14 cellular contexts compared by ENCODE assay signal in the genomic region with DNA sequence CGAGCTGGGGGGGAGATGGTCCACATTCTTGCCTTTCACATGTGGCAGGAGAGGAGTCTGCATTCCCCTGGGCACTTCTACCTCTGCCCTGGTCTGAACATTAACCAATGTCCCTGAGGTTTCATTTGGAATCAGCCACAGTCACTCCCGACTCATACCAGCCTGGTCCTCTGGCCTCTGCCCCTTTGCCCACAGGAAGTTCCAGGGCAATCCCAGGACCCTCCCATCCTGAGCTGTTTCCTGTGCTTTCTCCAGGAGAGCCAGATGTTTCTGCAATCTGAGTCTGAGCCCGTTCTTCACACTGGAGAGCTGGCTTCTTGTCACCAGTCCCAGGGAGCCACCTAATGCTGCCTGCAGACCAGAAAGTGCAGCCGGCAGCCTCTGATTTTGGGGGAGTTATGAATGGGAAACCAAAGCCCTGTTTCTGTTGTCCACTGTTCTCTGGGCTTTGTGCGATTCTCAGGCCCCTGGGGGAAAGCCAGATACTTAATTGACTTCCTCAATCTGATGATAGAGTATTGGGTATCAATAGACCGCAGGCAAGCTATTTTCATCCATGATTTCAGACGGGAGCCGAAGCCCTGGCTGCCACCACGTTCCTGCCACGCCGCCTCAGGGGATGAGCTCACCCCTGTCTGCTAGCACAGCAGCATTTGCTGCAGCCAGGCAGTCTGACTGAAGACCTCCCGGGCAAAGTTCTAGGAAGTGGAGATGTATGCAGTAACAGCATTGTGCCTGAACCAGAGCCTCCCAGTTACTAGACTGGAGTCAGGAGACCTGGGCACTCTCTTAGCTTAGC.
DNase-seq lines count a peak whose midpoint lies in the region; ATAC-seq and TF ChIP-seq lines count a peak whose summit lies in the region.
"Had no signal": no experiment of that assay in that cellular context is flagged by ENCODE, and none has a peak within 500 bp of the region (broad histone marks: within the 10 kb centered on the region; RNA-seq: fewer than 3 reads in every experiment).

No MANE protein-coding gene starts in this region.

- H3K4me1 Mint-ChIP-seq in T-helper 17 cell, result peaks cover 14% of the 10 kb centered on the region

- H3K4me3 ChIP-seq in fibroblast of pulmonary artery (replicated peaks; ENCODE audit: low read depth, low read length), result no peak overlapping the region
- H3K4me3 ChIP-seq: SJCRH30, tibial nerve had no signal

- DNase-seq in left cardiac atrium (peak; percentile 45), Right ventricle myocardium inferior (ENCODE audit: missing footprints) (no peak), SKM-1 (lab: John Stamatoyannopoulos, UW; ENCODE audit: unreplicated experiment) (peak; percentile 14), fibroblast of pulmonary artery (ENCODE audit: low read depth) (peak; percentile 78), NCI-H2081 treated with DMSO at 0.1 percent for 48 hours (lab: John Stamatoyannopoulos, UW) (no peak), T-helper 17 cell (no peak)
- no peak for DNase-seq in activated CD4-positive, alpha-beta T cell treated with anti-CD3 and anti-CD28 coated beads for 48 hours
- DNase-seq: activated naive CD4-positive, alpha-beta T cell treated with anti-CD3 and anti-CD28 coated beads, Interleukin-2, amount 10 ng/mL, durations not matched to agents 7 days and 5 days; NCI-H1694; NCI-H69; SJCRH30; WERI-Rb-1 had no signal

- H3K4me3 Mint-ChIP-seq in T-helper 17 cell, result no peak overlapping the region
- H3K4me3 Mint-ChIP-seq: activated naive CD4-positive, alpha-beta T cell treated with anti-CD3 and anti-CD28 coated beads, Interleukin-2, amount 10 ng/mL, durations not matched to agents 7 days and 5 days had no signal

- TF ChIP-seq CTCF in fibroblast of pulmonary artery (IDR thresholded peaks at IDR 0.05; ENCODE audit: low read length, missing control alignments), result no peak

- no peaks in the 10 kb centered on the region for H3K9me3 ChIP-seq in T-helper 17 cell (ENCODE audit: control insufficient read depth, low read length, poor library complexity, severe bottlenecking)
- H3K9me3 ChIP-seq: SJCRH30, tibial nerve had no signal

- H3K36me3 Mint-ChIP-seq in T-helper 17 cell (ENCODE audit: low read depth), result peaks cover 8% of the 10 kb centered on the region
- H3K36me3 Mint-ChIP-seq: activated naive CD4-positive, alpha-beta T cell treated with anti-CD3 and anti-CD28 coated beads, Interleukin-2, amount 10 ng/mL, durations not matched to agents 7 days and 5 days had no signal

- peaks cover 81% of the 10 kb centered on the region for H3K27me3 Mint-ChIP-seq in T-helper 17 cell

- H3K27ac Mint-ChIP-seq in T-helper 17 cell, result no peak overlapping the region
- H3K27ac Mint-ChIP-seq: activated naive CD4-positive, alpha-beta T cell treated with anti-CD3 and anti-CD28 coated beads, Interleukin-2, amount 10 ng/mL, durations not matched to agents 7 days and 5 days had no signal

- ATAC-seq in left cardiac atrium, result peak; percentile 16 to 52
- no peak for ATAC-seq in Right ventricle myocardium inferior
- ATAC-seq in GM21447 (IDR thresholded peaks at IDR 0.05; ENCODE audit: unreplicated experiment), result no peak
- no peak for ATAC-seq in T-helper 17 cell

- intact Hi-C loops in left cardiac atrium (cut with DNase I), result no loop called here
- intact Hi-C loops in Right ventricle myocardium inferior (cut with DNase I), result no loop called here

Comparison
In these comparisons a context has a peak if more than half of its experiments do, and no peak if none do; other contexts are left out.
1. ATAC-seq: peak in left cardiac atrium (2 of 2); none in Right ventricle myocardium inferior (single experiment), GM21447 (single experiment) and T-helper 17 cell (single experiment).
2. DNase-seq: peak in left cardiac atrium (single experiment), SKM-1 (single experiment) and fibroblast of pulmonary artery (single experiment); none in Right ventricle myocardium inferior (single experiment), NCI-H2081 treated with DMSO at 0.1 percent for 48 hours (single experiment), activated CD4-positive, alpha-beta T cell treated with anti-CD3 and anti-CD28 coated beads for 48 hours (single experiment) and T-helper 17 cell (0 of 3).